26 cellular contexts compared by ENCODE assay signal in the genomic region with DNA sequence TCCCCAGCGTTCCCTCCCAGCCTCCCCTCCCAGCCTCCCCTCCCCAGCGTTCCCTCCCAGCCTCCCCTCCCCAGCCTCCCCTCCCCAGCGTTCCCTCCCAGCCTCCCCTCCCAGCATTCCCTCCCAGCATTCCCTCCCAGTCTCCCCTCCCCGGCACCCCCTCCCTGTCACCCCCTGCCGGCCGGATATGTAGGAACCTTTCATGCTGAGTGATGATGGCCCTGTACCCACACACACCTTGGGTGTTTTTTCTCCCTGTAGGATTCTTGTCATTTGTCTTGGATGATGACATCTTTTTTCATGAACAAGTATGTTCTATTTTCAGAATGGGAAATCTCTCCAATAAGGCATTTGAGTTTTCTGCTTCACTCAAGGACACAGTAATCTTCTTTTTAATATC. TPM values are rescaled to one million over a fixed set of nuclear protein-coding genes. Genes with fewer than 3 reads are reported as not detected.
DNase-seq lines count a peak whose midpoint lies in the region; ATAC-seq, FAIRE-seq and TF ChIP-seq lines count a peak whose summit lies in the region.
"Had no signal": no experiment of that assay in that cellular context is flagged by ENCODE, and none has a peak within 500 bp of the region (broad histone marks: within the 10 kb centered on the region; RNA-seq: fewer than 3 reads in every experiment).

No MANE protein-coding gene starts in this region.

- H3K4me3 ChIP-seq in BJ (ENCODE audit: low read depth, low read length): no peak overlapping the region
- no peak overlapping the region for H3K4me3 ChIP-seq in K562
- H3K4me3 ChIP-seq in fibroblast of the aortic adventitia (ENCODE audit: low read depth, low read length): no peak overlapping the region
- no peak overlapping the region for H3K4me3 ChIP-seq in foreskin fibroblast (ENCODE audit: low read depth in 1 of 2, low read length in 2 of 2)
- no peak overlapping the region for H3K4me3 ChIP-seq in psoas muscle

- H3K9me3 ChIP-seq in K562 (replicated peaks; ENCODE audit: control insufficient read depth, insufficient read depth, low read depth, low read length) (no peaks in the 10 kb centered on the region; the same call in 1 of the 2 replicates), psoas muscle (no peaks in the 10 kb centered on the region)

- peaks cover 0 to 42% of the 10 kb centered on the region in 2 experiments; a peak in 2 of 5 replicates for H3K4me1 ChIP-seq in K562 (replicated peaks in 1 of 2; ENCODE audit: control insufficient read depth in 2 of 2, insufficient read depth in 2 of 2, low read length in 2 of 2)
- H3K4me1 ChIP-seq in psoas muscle: no peaks in the 10 kb centered on the region

- DNase-seq in BJ (ENCODE audit: low read depth): no peak
- DNase-seq in K562 (ENCODE audit: extremely low read depth in 1 of 4, low spot score in 3 of 4): peak in 2 of 4 experiments; percentile 67 to 70
- DNase-seq in fibroblast of the aortic adventitia (ENCODE audit: low read depth): no peak
- DNase-seq in foreskin fibroblast: no peak
- no peak for DNase-seq in cerebellum (ENCODE audit: low spot score)
- no peak for DNase-seq in activated naive CD4-positive, alpha-beta T cell treated with anti-CD3 and anti-CD28 coated beads, Interleukin-2, amount 50 U/mL, for 16 hours
- no peak for DNase-seq in psoas muscle
- DNase-seq: CD8-positive, alpha-beta memory T cell; DMS 273 treated with DMSO at 0.1 percent for 48 hours; DMS79; GF-D8; HCEC 1CT; NCI-H1092; NCI-H1417 treated with DMSO at 0.1 percent for 48 hours; NCI-H1694 treated with DMSO at 0.1 percent for 48 hours; NCI-H2081; NCI-H526 treated with DMSO at 0.1 percent for 48 hours; SHP77 treated with DMSO at 0.1 percent for 48 hours had no signal

- ATAC-seq in K562 (no peak), psoas muscle (no peak)
- ATAC-seq: Panc1 had no signal

- H3K27ac ChIP-seq in K562 (ENCODE audit: extremely low read depth, low read depth, low read length) (no peak overlapping the region), psoas muscle (no peak overlapping the region)
- H3K27ac ChIP-seq: RWPE1 had no signal

- FAIRE-seq in K562 (lab: Jason Lieb, UNC): no peak
- FAIRE-seq: A204.1, GM12891, GM19239, H1 had no signal

- 0% methylated on average over 1 of the region's 6 CpGs for WGBS in K562 (ENCODE audit: insufficient coverage, low coverage, missing lambda C conversion rate)
- WGBS in psoas muscle, 3 donors: 47 to 81% (median 75%) methylated on average over 3 to 6 of the region's 6 CpGs

- H3K36me3 ChIP-seq in BJ (ENCODE audit: control insufficient read depth, insufficient read depth, low read length) (peaks cover 9% of the 10 kb centered on the region), K562 (ENCODE audit: control insufficient read depth, insufficient read depth, low read length) (no peaks in the 10 kb centered on the region), psoas muscle (ENCODE audit: insufficient read depth in 1 of 2, low read depth in 1 of 2) (no peaks in the 10 kb centered on the region)

- TF ChIP-seq CTCF in BJ (IDR thresholded peaks at IDR 0.05; ENCODE audit: insufficient read depth, low read depth, low read length) (peak; percentile 32; the same call in 1 of the 2 replicates), K562 (IDR thresholded peaks at IDR 0.05 in 2 of 3, conservative IDR thresholded peaks at IDR 0.05 in 1 of 3; ENCODE audit: insufficient read depth in 2 of 3, low read depth in 1 of 3, low read length in 3 of 3) (peak in 2 of 3 experiments; percentile 7 to 26; a peak in 2 of 6 replicates), fibroblast of the aortic adventitia (IDR thresholded peaks at IDR 0.05; ENCODE audit: insufficient read depth, low read length) (peak; percentile 15), foreskin fibroblast (IDR thresholded peaks at IDR 0.05; ENCODE audit: low read depth, low read length) (no peak), psoas muscle (IDR thresholded peaks at IDR 0.05) (no peak)

- in situ Hi-C loops in K562 (cut with MboI): no loop called here

- no TSS peak for BruUV-seq in K562 (replicated peaks; lab: Mats Ljungman, UMichigan)

- no peak for TF ChIP-seq RAD21 in K562 (CRISPR knock-in tag; conservative IDR thresholded peaks at IDR 0.05 in 1 of 2, IDR thresholded peaks at IDR 0.05 in 1 of 2)

- no peaks in the 10 kb centered on the region for H3K79me2 ChIP-seq in K562 (ENCODE audit: control insufficient read depth, insufficient read depth, low read length)

- no peak for TF ChIP-seq POLR2A in K562 (conservative IDR thresholded peaks at IDR 0.05)

- peaks cover 13% of the 10 kb centered on the region for H4K20me1 ChIP-seq in K562 (replicated peaks; ENCODE audit: control insufficient read depth, insufficient read depth, low read length)

- H3K9me1 ChIP-seq in K562 (ENCODE audit: control insufficient read depth, insufficient read depth, low read length): no peaks in the 10 kb centered on the region

- H3K27me3 ChIP-seq in BJ (ENCODE audit: control insufficient read depth, insufficient read depth, low read length): peaks cover 4% of the 10 kb centered on the region
- H3K27me3 ChIP-seq in K562 (ENCODE audit: control insufficient read depth in 2 of 2, insufficient read depth in 2 of 2, low read length in 2 of 2): peaks cover 35 to 62% of the 10 kb centered on the region in 2 experiments; a peak in 4 of 5 replicates
- no peaks in the 10 kb centered on the region for H3K27me3 ChIP-seq in psoas muscle (ENCODE audit: insufficient read depth in 3 of 3, low read length in 2 of 3)

- H3K4me2 ChIP-seq in K562 (ENCODE audit: insufficient read depth, low read length): no peak overlapping the region

- no peak overlapping the region for H2AFZ ChIP-seq in K562 (ENCODE audit: low read depth, low read length)

- TF ChIP-seq EP300 in K562 (IDR thresholded peaks at IDR 0.05; ENCODE audit: low read length): no peak

- POLR2A ChIA-PET in BJ (lab: Charles Lee): no interaction called here
- POLR2A ChIA-PET in K562 (lab: Yijun Ruan, JAX): no interaction called here

- no peak overlapping the region for H3K9ac ChIP-seq in K562 (ENCODE audit: insufficient read depth in 1 of 2, low read depth in 2 of 2, low read length in 2 of 2)

- CTCF ChIA-PET in BJ (lab: Yijun Ruan, JAX): no interaction called here
- CTCF ChIA-PET in K562 (lab: Yijun Ruan, JAX; ENCODE audit: low intra/inter-chr PET ratio): no interaction called here

- intact Hi-C loops in K562 (cut with micrococcal nuclease): no loop called here
- intact Hi-C loops in psoas muscle (cut with DNase I): no loop called here

RNA-seq across cellular contexts. Expression of gene FTCD, which starts 19.6 kb away (rescaled TPM):
- polyA plus RNA-seq in BJ (2011; rRNA removed) (0.05 and 0.06 TPM in 2 replicates), K562 (2011; rRNA removed) (0.11 and 0.41 TPM in 2 replicates), K562 (2014; fragmentation: Illumina TruSeq; extraction: Trizol) (not detected in 2 replicates), K562 (2014; fragmentation: Nextera tagmentation; extraction: Ambion mirVana) (not detected), K562 (2014; rRNA removed) (0.50 and 1.6 TPM in 2 replicates), psoas muscle (under 1 TPM in 2 of 3 donors, not detected in 1; 0.03 to 0.09 TPM)
- not detected in 2 replicates for polyA minus RNA-seq in BJ (2011; rRNA and poly(A)+ RNA removed)
- 5.4 and 12.8 TPM in 2 replicates for total RNA-seq in K562 (2011; cell fraction: chromatin; rRNA removed; ENCODE audit: low replicate concordance)
- total RNA-seq in K562 (2011; cell fraction: nucleolus; rRNA removed): 7.2 and 7.5 TPM in 2 replicates
- 3.4 and 5.4 TPM in 2 replicates for total RNA-seq in K562 (2011; cell fraction: nucleoplasm; rRNA removed)
- total RNA-seq in K562 (2014; rRNA removed) (not detected in 2 replicates), K562 (2014; rRNA removed; fragmentation: Illumina TruSeq; extraction: Trizol) (not detected in 2 replicates), K562 (2015; rRNA removed; fragmentation: Illumina TruSeq; extraction: Trizol) (0.08 and 0.25 TPM in 2 replicates), K562 (2021) (0.74 and 1.1 TPM in 2 replicates), fibroblast of the aortic adventitia (ENCODE audit: low replicate concordance) (0.25 and 0.27 TPM in 2 replicates), cerebellum (0.73 TPM), psoas muscle (1 to 10 TPM in 1 of 4 donors, under 1 TPM in 1, not detected in 2; 0.16 to 2.0 TPM)
- polyA plus RNA-seq in K562 (2011; cell fraction: cytosol; rRNA removed): 0.19 and 0.69 TPM in 2 replicates
- polyA plus RNA-seq in K562 (2011; cell fraction: nucleus; rRNA removed): 2.6 and 3.7 TPM in 2 replicates
- polyA plus RNA-seq in K562 (2012): 1.5 and 3.0 TPM in 2 replicates
- polyA minus RNA-seq in K562 (2011; rRNA and poly(A)+ RNA removed): 0.49 TPM in 1 of 2 replicates, not detected in the other
- polyA minus RNA-seq in K562 (2011; cell fraction: cytosol; rRNA and poly(A)+ RNA removed): not detected in 2 replicates
- 0.54 and 0.56 TPM in 2 replicates for polyA minus RNA-seq in K562 (2011; cell fraction: nucleus; rRNA and poly(A)+ RNA removed)
- total RNA-seq: CD8-positive, alpha-beta memory T cell had no signal
- polyA plus RNA-seq: CD14-positive monocyte; CD8-positive, alpha-beta memory T cell; IgD-negative memory B cell had no signal

RNA-seq across cellular contexts. Expression of gene COL6A2, which starts 37.9 kb away (rescaled TPM):
- 412 and 665 TPM in 2 replicates for polyA plus RNA-seq in BJ (2011; rRNA removed)
- 246 and 249 TPM in 2 replicates for polyA minus RNA-seq in BJ (2011; rRNA and poly(A)+ RNA removed)
- total RNA-seq in K562 (2011; cell fraction: chromatin; rRNA removed; ENCODE audit: low replicate concordance): 3.1 and 5.2 TPM in 2 replicates
- 4.2 and 5.5 TPM in 2 replicates for total RNA-seq in K562 (2011; cell fraction: nucleolus; rRNA removed)
- total RNA-seq in K562 (2011; cell fraction: nucleoplasm; rRNA removed): 1.4 and 2.1 TPM in 2 replicates
- total RNA-seq in K562 (2014; rRNA removed): 0.41 and 0.45 TPM in 2 replicates
- not detected in 2 replicates for total RNA-seq in K562 (2014; rRNA removed; fragmentation: Illumina TruSeq; extraction: Trizol)
- total RNA-seq in K562 (2015; rRNA removed; fragmentation: Illumina TruSeq; extraction: Trizol): 0.07 and 0.11 TPM in 2 replicates
- total RNA-seq in K562 (2021): 1.1 and 1.3 TPM in 2 replicates
- polyA plus RNA-seq in K562 (2011; rRNA removed): 0.18 and 0.41 TPM in 2 replicates
- 0.12 and 0.30 TPM in 2 replicates for polyA plus RNA-seq in K562 (2011; cell fraction: cytosol; rRNA removed)
- 0.83 and 1.8 TPM in 2 replicates for polyA plus RNA-seq in K562 (2011; cell fraction: nucleus; rRNA removed)
- polyA plus RNA-seq in K562 (2012): 0.35 and 8.2 TPM in 2 replicates
- 0.07 and 0.17 TPM in 2 replicates for polyA plus RNA-seq in K562 (2014; fragmentation: Illumina TruSeq; extraction: Trizol)
- not detected for polyA plus RNA-seq in K562 (2014; fragmentation: Nextera tagmentation; extraction: Ambion mirVana)
- polyA plus RNA-seq in K562 (2014; rRNA removed): 0.29 and 0.47 TPM in 2 replicates
- 0.18 and 0.36 TPM in 2 replicates for polyA minus RNA-seq in K562 (2011; rRNA and poly(A)+ RNA removed)
- polyA minus RNA-seq in K562 (2011; cell fraction: cytosol; rRNA and poly(A)+ RNA removed): 0.64 and 1.4 TPM in 2 replicates
- 0.67 and 1.2 TPM in 2 replicates for polyA minus RNA-seq in K562 (2011; cell fraction: nucleus; rRNA and poly(A)+ RNA removed)
- 1,068 and 5,275 TPM in 2 replicates for total RNA-seq in fibroblast of the aortic adventitia (ENCODE audit: low replicate concordance)
- 60.3 TPM for total RNA-seq in cerebellum
- total RNA-seq in psoas muscle: 100 to 1,000 TPM in 2 of 4 donors, 10 to 100 TPM in 2; 56.2 to 122 (median 90.4) TPM
- polyA plus RNA-seq in psoas muscle: 10 to 100 TPM; 29.8 to 58.8 (median 47.1) TPM
- polyA plus RNA-seq: CD14-positive monocyte had no signal

RNA-seq across cellular contexts. Expression of gene SPATC1L, which starts 48.5 kb away (rescaled TPM):
- polyA plus RNA-seq in BJ (2011; rRNA removed): 5.6 and 8.4 TPM in 2 replicates
- polyA minus RNA-seq in BJ (2011; rRNA and poly(A)+ RNA removed): 2.4 and 3.6 TPM in 2 replicates
- total RNA-seq in K562 (2011; cell fraction: chromatin; rRNA removed; ENCODE audit: low replicate concordance): 20.1 and 44.2 TPM in 2 replicates
- 39.1 and 40.0 TPM in 2 replicates for total RNA-seq in K562 (2011; cell fraction: nucleolus; rRNA removed)
- 28.1 and 28.7 TPM in 2 replicates for total RNA-seq in K562 (2011; cell fraction: nucleoplasm; rRNA removed)
- total RNA-seq in K562 (2014; rRNA removed): 63.7 and 104 TPM in 2 replicates
- total RNA-seq in K562 (2014; rRNA removed; fragmentation: Illumina TruSeq; extraction: Trizol): 10.4 and 12.6 TPM in 2 replicates
- 29.7 and 31.9 TPM in 2 replicates for total RNA-seq in K562 (2015; rRNA removed; fragmentation: Illumina TruSeq; extraction: Trizol)
- 118 and 121 TPM in 2 replicates for total RNA-seq in K562 (2021)
- 6.7 and 23.0 TPM in 2 replicates for polyA plus RNA-seq in K562 (2011; rRNA removed)
- polyA plus RNA-seq in K562 (2011; cell fraction: cytosol; rRNA removed): 22.2 and 53.4 TPM in 2 replicates
- 41.7 and 48.0 TPM in 2 replicates for polyA plus RNA-seq in K562 (2011; cell fraction: nucleus; rRNA removed)
- polyA plus RNA-seq in K562 (2012): 94.4 and 104 TPM in 2 replicates
- polyA plus RNA-seq in K562 (2014; fragmentation: Illumina TruSeq; extraction: Trizol): 38.3 and 84.8 TPM in 2 replicates
- polyA plus RNA-seq in K562 (2014; fragmentation: Nextera tagmentation; extraction: Ambion mirVana): under 1 TPM in 1 of 2 experiments, not detected in 1; 0.14 TPM
- 40.6 and 50.4 TPM in 2 replicates for polyA plus RNA-seq in K562 (2014; rRNA removed)
- polyA minus RNA-seq in K562 (2011; rRNA and poly(A)+ RNA removed): 4.8 and 6.1 TPM in 2 replicates
- 45.0 and 94.2 TPM in 2 replicates for polyA minus RNA-seq in K562 (2011; cell fraction: cytosol; rRNA and poly(A)+ RNA removed)
- 10.6 and 16.9 TPM in 2 replicates for polyA minus RNA-seq in K562 (2011; cell fraction: nucleus; rRNA and poly(A)+ RNA removed)
- total RNA-seq in fibroblast of the aortic adventitia (ENCODE audit: low replicate concordance): 6.1 and 9.4 TPM in 2 replicates
- total RNA-seq in cerebellum: 6.0 TPM
- 1 to 10 TPM; 1.9 to 4.6 (median 3.2) TPM for total RNA-seq in psoas muscle
- polyA plus RNA-seq in psoas muscle: 1 to 10 TPM; 3.7 to 6.0 (median 4.6) TPM

Comparison
In these comparisons a context has a peak if more than half of its experiments do, and no peak if none do; other contexts are left out.
1. CTCF ChIP-seq: peak in BJ (single experiment), K562 (2 of 3) and fibroblast of the aortic adventitia (single experiment); none in foreskin fibroblast (single experiment) and psoas muscle (single experiment).